In genomic region chr19:29815231-29815630, GRCh38 we compare ENCODE assay signal across 14 cellular contexts. TPM values are rescaled to one million over a fixed set of nuclear protein-coding genes. Genes with fewer than 3 reads are reported as not detected.
DNase-seq lines count a peak whose midpoint lies in the region; ATAC-seq and TF ChIP-seq lines count a peak whose summit lies in the region.
"Had no signal": no experiment of that assay in that cellular context is flagged by ENCODE, and none has a peak within 500 bp of the region (broad histone marks: within the 10 kb centered on the region; RNA-seq: fewer than 3 reads in every experiment).

No MANE protein-coding gene starts in this region.

- no peak overlapping the region for H3K4me3 ChIP-seq in SJCRH30

- no peaks in the 10 kb centered on the region for H3K27me3 ChIP-seq in SJCRH30

- peaks cover 5 to 13% of the 10 kb centered on the region in 2 donors for H3K4me1 Mint-ChIP-seq in natural killer cell
- peaks cover 7 to 16% of the 10 kb centered on the region in 2 donors for H3K4me1 Mint-ChIP-seq in natural killer cell treated with Interleukin-12 subunit alpha and Interleukin-12 subunit beta and Interleukin-15 and Interleukin-18, amount 100 ng/mL, for 72 hours (ENCODE audit: low read depth in 2 of 2)

- DNase-seq in natural killer cell (no peak), SJCRH30 (peak; percentile 76 to 88)
- no peak for DNase-seq in natural killer cell treated with Interleukin-12 subunit alpha and Interleukin-12 subunit beta and Interleukin-15 and Interleukin-18, amount 100 ng/mL, for 72 hours (ENCODE audit: low spot score)
- DNase-seq in activated T-cell treated with anti-CD3 and anti-CD28 coated beads, Interleukin-2, amount 50 U/mL, for 48 hours, result no peak
- DNase-seq: DND-41, H9, islet precursor cell, NCI-H1048, NCI-H446, trophoblast cell had no signal

- H3K4me1 ChIP-seq in SJCRH30, result peaks cover 22% of the 10 kb centered on the region

- H3K36me3 ChIP-seq in SJCRH30, result peaks cover 35% of the 10 kb centered on the region

- H3K27me3 Mint-ChIP-seq in natural killer cell (ENCODE audit: low read depth in 2 of 2), result no peaks in the 10 kb centered on the region
- no peaks in the 10 kb centered on the region for H3K27me3 Mint-ChIP-seq in natural killer cell treated with Interleukin-12 subunit alpha and Interleukin-12 subunit beta and Interleukin-15 and Interleukin-18, amount 100 ng/mL, for 72 hours

- H3K4me3 Mint-ChIP-seq in natural killer cell, result peak overlapping the region; percentile 25
- H3K4me3 Mint-ChIP-seq in natural killer cell treated with Interleukin-12 subunit alpha and Interleukin-12 subunit beta and Interleukin-15 and Interleukin-18, amount 100 ng/mL, for 72 hours, result no peak overlapping the region
- H3K4me3 Mint-ChIP-seq: H9 had no signal

- no peaks in the 10 kb centered on the region for H3K36me3 Mint-ChIP-seq in natural killer cell
- no peaks in the 10 kb centered on the region for H3K36me3 Mint-ChIP-seq in natural killer cell treated with Interleukin-12 subunit alpha and Interleukin-12 subunit beta and Interleukin-15 and Interleukin-18, amount 100 ng/mL, for 72 hours

- no peak for TF ChIP-seq CTCF in natural killer cell (IDR thresholded peaks at IDR 0.05)

- intact Hi-C loops in natural killer cell (cut with micrococcal nuclease), result loop anchor here (10.0 kb wide), 1 partner anchor 600 kb away; the partner anchor contains the start of gene UQCRFS1

- H3K9me3 Mint-ChIP-seq in natural killer cell, result no peaks in the 10 kb centered on the region
- H3K9me3 Mint-ChIP-seq in natural killer cell treated with Interleukin-12 subunit alpha and Interleukin-12 subunit beta and Interleukin-15 and Interleukin-18, amount 100 ng/mL, for 72 hours, result no peaks in the 10 kb centered on the region
- H3K9me3 Mint-ChIP-seq: H9 had no signal

- H3K9me3 ChIP-seq in SJCRH30 (replicated peaks), result no peaks in the 10 kb centered on the region

- H3K27ac ChIP-seq in SJCRH30, result peak overlapping the region; percentile 70

- ATAC-seq in natural killer cell, result no peak
- no peak for ATAC-seq in natural killer cell treated with Interleukin-12 subunit alpha and Interleukin-12 subunit beta and Interleukin-15 and Interleukin-18, amount 100 ng/mL, for 72 hours
- peak; percentile 34 for ATAC-seq in HG02763 (IDR thresholded peaks at IDR 0.05; ENCODE audit: unreplicated experiment)
- ATAC-seq in HG03571 (IDR thresholded peaks at IDR 0.05; ENCODE audit: unreplicated experiment), result no peak
- ATAC-seq in GM21723 (IDR thresholded peaks at IDR 0.05; ENCODE audit: unreplicated experiment), result no peak
- no peak for ATAC-seq in HG03442 (IDR thresholded peaks at IDR 0.05; ENCODE audit: unreplicated experiment)

- no peak overlapping the region for H3K27ac Mint-ChIP-seq in natural killer cell
- no peak overlapping the region for H3K27ac Mint-ChIP-seq in natural killer cell treated with Interleukin-12 subunit alpha and Interleukin-12 subunit beta and Interleukin-15 and Interleukin-18, amount 100 ng/mL, for 72 hours
- H3K27ac Mint-ChIP-seq: H9 had no signal

RNA-seq across cellular contexts. Expression of gene CCNE1, which starts 3.4 kb away (rescaled TPM):
- total RNA-seq in natural killer cell, result 1 to 10 TPM; 2.6 to 6.7 (median 2.9) TPM
- 10 to 100 TPM; 16.5 to 33.2 TPM for total RNA-seq in natural killer cell treated with Interleukin-12 subunit alpha and Interleukin-12 subunit beta and Interleukin-15 and Interleukin-18, amount 100 ng/mL, for 72 hours
- total RNA-seq in SJCRH30 (2014; rRNA removed; shearing (Covaris generic)), result 66.3 and 72.7 TPM in 2 replicates

Comparison
In these comparisons a context has a peak if more than half of its experiments do, and no peak if none do; other contexts are left out.
1. DNase-seq: peak in SJCRH30 (2 of 2); none in natural killer cell (single experiment), natural killer cell treated with Interleukin-12 subunit alpha and Interleukin-12 subunit beta and Interleukin-15 and Interleukin-18, amount 100 ng/mL, for 72 hours (single experiment) and activated T-cell treated with anti-CD3 and anti-CD28 coated beads, Interleukin-2, amount 50 U/mL, for 48 hours (0 of 2).